8 cellular contexts compared by ENCODE assay signal in the genomic region with DNA sequence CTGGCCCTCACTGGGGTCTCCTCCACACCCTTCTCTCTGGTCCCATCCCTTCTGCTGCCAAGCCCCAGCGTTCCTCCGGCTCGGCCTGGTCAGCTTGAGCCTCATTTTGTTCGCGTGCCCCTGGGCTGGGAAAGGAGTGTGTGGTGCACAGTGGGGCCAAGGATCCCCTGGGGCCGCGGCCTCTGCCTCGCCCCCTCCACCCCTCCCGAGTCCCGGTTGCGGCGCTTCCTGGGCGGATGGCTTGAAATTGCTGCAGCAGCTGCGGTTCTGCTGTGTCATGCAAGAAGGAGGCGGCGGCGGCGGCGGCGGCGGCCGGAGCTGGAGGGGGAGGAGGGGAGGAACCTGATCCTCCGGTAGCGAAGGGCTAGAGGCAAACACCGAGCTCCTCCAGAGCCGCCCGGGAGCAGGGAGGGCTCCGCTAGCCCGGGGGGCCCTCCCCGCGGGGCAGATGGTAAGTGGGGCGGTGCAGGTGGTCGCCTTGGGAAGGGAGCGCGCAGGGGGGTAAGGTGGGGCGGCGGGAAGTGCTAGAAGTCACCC.
DNase-seq lines count a peak whose midpoint lies in the region; ATAC-seq and TF ChIP-seq lines count a peak whose summit lies in the region.

No MANE protein-coding gene starts in this region.

- TF ChIP-seq CTCF in LNCaP clone FGC (IDR thresholded peaks at IDR 0.05; ENCODE audit: control insufficient read depth, extremely low read depth, insufficient read depth) (no peak), SK-N-SH (IDR thresholded peaks at IDR 0.05) (no peak)

- H3K4me2 ChIP-seq in SK-N-SH: peak overlapping the region; percentile 95

- H3K9me3 ChIP-seq in SK-N-SH: no peaks in the 10 kb centered on the region
- no peaks in the 10 kb centered on the region for H3K9me3 ChIP-seq in adipocyte (ENCODE audit: control insufficient read depth, low read length)

- peak overlapping the region; percentile 96 for H3K9ac ChIP-seq in SK-N-SH
- H3K9ac ChIP-seq in adipocyte (ENCODE audit: low read length): peak overlapping the region; percentile 100

- peak; percentile 23 for ATAC-seq in GM19043 (IDR thresholded peaks at IDR 0.05; ENCODE audit: low read depth, unreplicated experiment)

- TF ChIP-seq RAD21 in SK-N-SH (IDR thresholded peaks at IDR 0.05; ENCODE audit: low read length): no peak

- peaks cover 52% of the 10 kb centered on the region for H3K79me2 ChIP-seq in SK-N-SH (ENCODE audit: insufficient read depth)

- H3K4me1 ChIP-seq in SK-N-SH (ENCODE audit: control insufficient read depth in 1 of 2, insufficient read depth in 2 of 2, low read depth in 1 of 2, low read length in 1 of 2) (peaks cover 0 to 38% of the 10 kb centered on the region in 2 experiments; a peak in 3 of 4 replicates), adipocyte (ENCODE audit: control insufficient read depth, insufficient read depth, low read length) (peaks cover 41% of the 10 kb centered on the region)

- DNase-seq in AG20443 (ENCODE audit: low spot score) (peak; percentile 84), LNCaP clone FGC (ENCODE audit: low read depth) (no peak), SK-N-SH (peak; percentile 86), adipocyte (ENCODE audit: low read depth) (peak; percentile 92), cardiac septum (ENCODE audit: low spot score) (peak; percentile 94), pons (ENCODE audit: low spot score) (peak; percentile 60), ureter (ENCODE audit: low spot score) (peak; percentile 83)

- POLR2A ChIA-PET in SK-N-SH (lab: Yijun Ruan, JAX): interaction anchor here (1.0 kb wide), 1 partner anchor 185 kb away, joined by 3 read pairs; no protein-coding TSS in a partner anchor

- H3K27me3 ChIP-seq in SK-N-SH (ENCODE audit: insufficient read depth): no peaks in the 10 kb centered on the region
- no peaks in the 10 kb centered on the region for H3K27me3 ChIP-seq in adipocyte (replicated peaks; ENCODE audit: control insufficient read depth, insufficient read depth, low read length)

- CTCF ChIA-PET in SK-N-SH (lab: Yijun Ruan, JAX): interaction anchor here (1.0 to 2.2 kb wide), 5 partner anchors 12 to 128 kb away, joined by 3 to 10 read pairs (median 3); no protein-coding TSS in a partner anchor

- intact Hi-C loops in cardiac septum (cut with DNase I): loop anchor here (5.0 to 10.0 kb wide), 3 partner anchors 122 to 215 kb away; no protein-coding TSS in a partner anchor

- peak overlapping the region; percentile 67 for H2AFZ ChIP-seq in SK-N-SH (ENCODE audit: low read depth)

- under 1% methylated on average over 31 of the region's 37 CpGs for WGBS in SK-N-SH (ENCODE audit: low lambda C conversion rate)

- TF ChIP-seq EP300 in SK-N-SH (IDR thresholded peaks at IDR 0.05; ENCODE audit: borderline replicate concordance in 1 of 2, low read depth in 1 of 2, low read length in 1 of 2): peak in 1 of 2 experiments; percentile 94; a peak in 2 of 4 replicates

- peaks cover 19% of the 10 kb centered on the region for H3F3A ChIP-seq in SK-N-SH (replicated peaks; ENCODE audit: insufficient read depth)

- H4K20me1 ChIP-seq in SK-N-SH (ENCODE audit: insufficient read depth): peaks cover 6% of the 10 kb centered on the region

- H3K4me3 ChIP-seq in LNCaP clone FGC (ENCODE audit: low read depth, low read length) (peak overlapping the region; percentile 68), SK-N-SH (ENCODE audit: low read depth in 2 of 2, low read length in 1 of 2) (peak overlapping the region; percentile 85 to 93), adipocyte (ENCODE audit: low read length) (peak overlapping the region; percentile 98)

- no peaks in the 10 kb centered on the region for H3K9me2 ChIP-seq in SK-N-SH

- peak overlapping the region; percentile 89 to 95 for H3K27ac ChIP-seq in SK-N-SH (ENCODE audit: low read depth in 2 of 2, low read length in 1 of 2)

- H3K36me3 ChIP-seq in SK-N-SH (replicated peaks in 1 of 2; ENCODE audit: control insufficient read depth in 1 of 2, insufficient read depth in 2 of 2, low read length in 1 of 2) (no peaks in the 10 kb centered on the region), adipocyte (ENCODE audit: control insufficient read depth, insufficient read depth, low read length, severe bottlenecking) (no peaks in the 10 kb centered on the region)

TF ChIP-seq in SK-N-SH, 30 proteins besides CTCF, POLR2A, EP300 and RAD21 (continues in another document):
- TF ChIP-seq, protein P1, sequence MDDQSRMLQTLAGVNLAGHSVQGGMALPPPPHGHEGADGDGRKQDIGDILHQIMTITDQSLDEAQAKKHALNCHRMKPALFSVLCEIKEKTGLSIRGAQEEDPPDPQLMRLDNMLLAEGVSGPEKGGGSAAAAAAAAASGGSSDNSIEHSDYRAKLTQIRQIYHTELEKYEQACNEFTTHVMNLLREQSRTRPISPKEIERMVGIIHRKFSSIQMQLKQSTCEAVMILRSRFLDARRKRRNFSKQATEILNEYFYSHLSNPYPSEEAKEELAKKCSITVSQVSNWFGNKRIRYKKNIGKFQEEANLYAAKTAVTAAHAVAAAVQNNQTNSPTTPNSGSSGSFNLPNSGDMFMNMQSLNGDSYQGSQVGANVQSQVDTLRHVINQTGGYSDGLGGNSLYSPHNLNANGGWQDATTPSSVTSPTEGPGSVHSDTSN (IDR thresholded peaks at IDR 0.05): peak; percentile 62; the same call in 1 of the 2 replicates
- TF ChIP-seq, protein P2, sequence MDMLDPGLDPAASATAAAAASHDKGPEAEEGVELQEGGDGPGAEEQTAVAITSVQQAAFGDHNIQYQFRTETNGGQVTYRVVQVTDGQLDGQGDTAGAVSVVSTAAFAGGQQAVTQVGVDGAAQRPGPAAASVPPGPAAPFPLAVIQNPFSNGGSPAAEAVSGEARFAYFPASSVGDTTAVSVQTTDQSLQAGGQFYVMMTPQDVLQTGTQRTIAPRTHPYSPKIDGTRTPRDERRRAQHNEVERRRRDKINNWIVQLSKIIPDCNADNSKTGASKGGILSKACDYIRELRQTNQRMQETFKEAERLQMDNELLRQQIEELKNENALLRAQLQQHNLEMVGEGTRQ (IDR thresholded peaks at IDR 0.05; ENCODE audit: borderline replicate concordance, low read depth, low read length): no peak
- TF ChIP-seq RFX5 (IDR thresholded peaks at IDR 0.05; ENCODE audit: low read length): no peak
- peak; percentile 68 for TF ChIP-seq POLR2AphosphoS5 (IDR thresholded peaks at IDR 0.05; ENCODE audit: low read depth, low read length)
- TF ChIP-seq FOSL2 (IDR thresholded peaks at IDR 0.05; ENCODE audit: borderline replicate concordance, low read depth): peak; percentile 33; the same call in 1 of the 2 replicates
- TF ChIP-seq, protein P3, sequence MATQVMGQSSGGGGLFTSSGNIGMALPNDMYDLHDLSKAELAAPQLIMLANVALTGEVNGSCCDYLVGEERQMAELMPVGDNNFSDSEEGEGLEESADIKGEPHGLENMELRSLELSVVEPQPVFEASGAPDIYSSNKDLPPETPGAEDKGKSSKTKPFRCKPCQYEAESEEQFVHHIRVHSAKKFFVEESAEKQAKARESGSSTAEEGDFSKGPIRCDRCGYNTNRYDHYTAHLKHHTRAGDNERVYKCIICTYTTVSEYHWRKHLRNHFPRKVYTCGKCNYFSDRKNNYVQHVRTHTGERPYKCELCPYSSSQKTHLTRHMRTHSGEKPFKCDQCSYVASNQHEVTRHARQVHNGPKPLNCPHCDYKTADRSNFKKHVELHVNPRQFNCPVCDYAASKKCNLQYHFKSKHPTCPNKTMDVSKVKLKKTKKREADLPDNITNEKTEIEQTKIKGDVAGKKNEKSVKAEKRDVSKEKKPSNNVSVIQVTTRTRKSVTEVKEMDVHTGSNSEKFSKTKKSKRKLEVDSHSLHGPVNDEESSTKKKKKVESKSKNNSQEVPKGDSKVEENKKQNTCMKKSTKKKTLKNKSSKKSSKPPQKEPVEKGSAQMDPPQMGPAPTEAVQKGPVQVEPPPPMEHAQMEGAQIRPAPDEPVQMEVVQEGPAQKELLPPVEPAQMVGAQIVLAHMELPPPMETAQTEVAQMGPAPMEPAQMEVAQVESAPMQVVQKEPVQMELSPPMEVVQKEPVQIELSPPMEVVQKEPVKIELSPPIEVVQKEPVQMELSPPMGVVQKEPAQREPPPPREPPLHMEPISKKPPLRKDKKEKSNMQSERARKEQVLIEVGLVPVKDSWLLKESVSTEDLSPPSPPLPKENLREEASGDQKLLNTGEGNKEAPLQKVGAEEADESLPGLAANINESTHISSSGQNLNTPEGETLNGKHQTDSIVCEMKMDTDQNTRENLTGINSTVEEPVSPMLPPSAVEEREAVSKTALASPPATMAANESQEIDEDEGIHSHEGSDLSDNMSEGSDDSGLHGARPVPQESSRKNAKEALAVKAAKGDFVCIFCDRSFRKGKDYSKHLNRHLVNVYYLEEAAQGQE (IDR thresholded peaks at IDR 0.05; ENCODE audit: low read depth, low read length): peak; percentile 14; the same call in 1 of the 2 replicates
- peak; percentile 30; the same call in 1 of the 2 replicates for TF ChIP-seq JUND (IDR thresholded peaks at IDR 0.05)
- TF ChIP-seq EZH2phosphoT487 (IDR thresholded peaks at IDR 0.05; ENCODE audit: borderline replicate concordance, low read depth): no peak
- no peak; the same call in 1 of the 2 replicates for TF ChIP-seq SMC3 (IDR thresholded peaks at IDR 0.05; ENCODE audit: low read depth, low read length)
- no peak for TF ChIP-seq RCOR1 (IDR thresholded peaks at IDR 0.05; ENCODE audit: low read length)
- TF ChIP-seq CHD2 (IDR thresholded peaks at IDR 0.05; ENCODE audit: low read length, partially characterized antibody): no peak
- TF ChIP-seq SIN3A (IDR thresholded peaks at IDR 0.05; ENCODE audit: borderline replicate concordance, low read depth, low read length): peak; percentile 45; the same call in 1 of the 2 replicates
- TF ChIP-seq ELF1 (IDR thresholded peaks at IDR 0.05): peak; percentile 54; the same call in 1 of the 2 replicates
- TF ChIP-seq RXRA (IDR thresholded peaks at IDR 0.05; ENCODE audit: borderline replicate concordance, low read depth): peak; percentile 62; the same call in 1 of the 2 replicates
- peak; percentile 34 for TF ChIP-seq TAF1 (IDR thresholded peaks at IDR 0.05; ENCODE audit: borderline replicate concordance, low read depth, low read length)
- TF ChIP-seq MEF2A (IDR thresholded peaks at IDR 0.05; ENCODE audit: borderline replicate concordance, low read depth): peak; percentile 40; the same call in 1 of the 2 replicates
- TF ChIP-seq FOXM1 (IDR thresholded peaks at IDR 0.05; ENCODE audit: low read depth): no peak
- peak; percentile 41; the same call in 1 of the 2 replicates for TF ChIP-seq NFIC (IDR thresholded peaks at IDR 0.05; ENCODE audit: borderline replicate concordance)
- peak; percentile 52; the same call in 1 of the 2 replicates for TF ChIP-seq TEAD4 (IDR thresholded peaks at IDR 0.05; ENCODE audit: borderline replicate concordance, insufficient read depth)
